Comparison of ENCODE assay signal across 14 cellular contexts in genomic region chr2:47501374-47502200, GRCh38.
A peak's percentile ranks its signal among the peaks of the same experiment; 100 is the strongest.
DNase-seq lines count a peak whose midpoint lies in the region; ATAC-seq lines count a peak whose summit lies in the region.
"Had no signal": no experiment of that assay in that cellular context is flagged by ENCODE, and none has a peak within 500 bp of the region (broad histone marks: within the 10 kb centered on the region; RNA-seq: fewer than 3 reads in every experiment).

No MANE protein-coding gene starts in this region.

- H3K9me3 Mint-ChIP-seq in activated T-helper 1 cell treated with anti-CD3 and anti-CD28 coated beads, Interleukin-12 subunit alpha, Interleukin-12 subunit beta, Interleukin-2, Interleukin-4 antibody, amounts not matched to agents 30 ng/mL and 10 ng/mL and 1 ng/mL, durations not matched to agents 14 hours and 24 hours and 36 hours: peaks cover 39% of the 10 kb centered on the region

- DNase-seq in Daoy (ENCODE audit: low read depth) (peak; percentile 48), kidney tubule cell (ENCODE audit: low spot score) (peak; percentile 72), substantia nigra (lab: John Stamatoyannopoulos, UW) (no peak), NCI-H446 treated with DMSO at 0.1 percent for 48 hours (lab: John Stamatoyannopoulos, UW) (no peak)
- no peak for DNase-seq in activated T-helper 1 cell treated with anti-CD3 and anti-CD28 coated beads, Interleukin-12 subunit alpha, Interleukin-12 subunit beta, Interleukin-2, Interleukin-4 antibody, amounts not matched to agents 30 ng/mL and 10 ng/mL and 1 ng/mL, durations not matched to agents 14 hours and 24 hours and 36 hours (ENCODE audit: low spot score)
- DNase-seq in stimulated activated CD4-positive, alpha-beta T cell treated with anti-CD3 and anti-CD28 coated beads, Interleukin-2, amount 100 ng/mL, for 48 hours: no peak
- DNase-seq: activated gamma-delta T cell treated with Interleukin-2 at 50 U/mL for 16 hours, NCI-H1417, right cardiac atrium, upper lobe of right lung had no signal

- H3K4me3 Mint-ChIP-seq in activated T-helper 1 cell treated with anti-CD3 and anti-CD28 coated beads, Interleukin-12 subunit alpha, Interleukin-12 subunit beta, Interleukin-2, Interleukin-4 antibody, amounts not matched to agents 30 ng/mL and 10 ng/mL and 1 ng/mL, durations not matched to agents 14 hours and 24 hours and 36 hours: peak overlapping the region; percentile 25
- H3K4me3 Mint-ChIP-seq: mesothelial cell of epicardium had no signal

- intact Hi-C loops in activated T-helper 1 cell treated with anti-CD3 and anti-CD28 coated beads, Interleukin-12 subunit alpha, Interleukin-12 subunit beta, Interleukin-2, Interleukin-4 antibody, amounts not matched to agents 30 ng/mL and 10 ng/mL and 1 ng/mL, durations not matched to agents 14 hours and 24 hours and 36 hours (cut with micrococcal nuclease): loop anchor here (1.0 kb wide), 1 partner anchor 20 kb away; no protein-coding TSS in a partner anchor

- ATAC-seq in HG02763 (IDR thresholded peaks at IDR 0.05; ENCODE audit: unreplicated experiment): no peak
- ATAC-seq: right cardiac atrium, upper lobe of right lung had no signal

- H3K4me1 Mint-ChIP-seq in activated T-helper 1 cell treated with anti-CD3 and anti-CD28 coated beads, Interleukin-12 subunit alpha, Interleukin-12 subunit beta, Interleukin-2, Interleukin-4 antibody, amounts not matched to agents 30 ng/mL and 10 ng/mL and 1 ng/mL, durations not matched to agents 14 hours and 24 hours and 36 hours (ENCODE audit: low read depth): peaks cover 18% of the 10 kb centered on the region
- H3K4me1 Mint-ChIP-seq: mesothelial cell of epicardium had no signal

- H3K9me3 ChIP-seq in KOPT-K1 (ENCODE audit: insufficient read depth, low read length, poor library complexity, severe bottlenecking): peaks cover 42% of the 10 kb centered on the region
- H3K9me3 ChIP-seq: upper lobe of right lung had no signal

- no peaks in the 10 kb centered on the region; the same call in 1 of the 2 replicates for H3K36me3 ChIP-seq in KOPT-K1 (ENCODE audit: insufficient read depth, low read length)
- H3K36me3 ChIP-seq: upper lobe of right lung had no signal

- H3K27ac Mint-ChIP-seq in activated T-helper 1 cell treated with anti-CD3 and anti-CD28 coated beads, Interleukin-12 subunit alpha, Interleukin-12 subunit beta, Interleukin-2, Interleukin-4 antibody, amounts not matched to agents 30 ng/mL and 10 ng/mL and 1 ng/mL, durations not matched to agents 14 hours and 24 hours and 36 hours: peak overlapping the region; percentile 81
- H3K27ac Mint-ChIP-seq: mesothelial cell of epicardium had no signal

- H3K27me3 Mint-ChIP-seq in activated T-helper 1 cell treated with anti-CD3 and anti-CD28 coated beads, Interleukin-12 subunit alpha, Interleukin-12 subunit beta, Interleukin-2, Interleukin-4 antibody, amounts not matched to agents 30 ng/mL and 10 ng/mL and 1 ng/mL, durations not matched to agents 14 hours and 24 hours and 36 hours (ENCODE audit: insufficient read depth): no peaks in the 10 kb centered on the region

- H3K27ac ChIP-seq in KOPT-K1 (ENCODE audit: low read depth, low read length, poor library complexity, severe bottlenecking) (peak overlapping the region; percentile 34), substantia nigra (ENCODE audit: low read depth, low read length, poor library complexity, severe bottlenecking) (no peak overlapping the region)
- H3K27ac ChIP-seq: upper lobe of right lung, VCaP had no signal

- peaks cover 11% of the 10 kb centered on the region for H3K36me3 Mint-ChIP-seq in activated T-helper 1 cell treated with anti-CD3 and anti-CD28 coated beads, Interleukin-12 subunit alpha, Interleukin-12 subunit beta, Interleukin-2, Interleukin-4 antibody, amounts not matched to agents 30 ng/mL and 10 ng/mL and 1 ng/mL, durations not matched to agents 14 hours and 24 hours and 36 hours (ENCODE audit: low read depth)

Comparison
In these comparisons a context has a peak if more than half of its experiments do, and no peak if none do; other contexts are left out.
1. DNase-seq: peak in Daoy (single experiment) and kidney tubule cell (single experiment); none in activated T-helper 1 cell treated with anti-CD3 and anti-CD28 coated beads, Interleukin-12 subunit alpha, Interleukin-12 subunit beta, Interleukin-2, Interleukin-4 antibody, amounts not matched to agents 30 ng/mL and 10 ng/mL and 1 ng/mL, durations not matched to agents 14 hours and 24 hours and 36 hours (single experiment), substantia nigra (0 of 49), NCI-H446 treated with DMSO at 0.1 percent for 48 hours (single experiment) and stimulated activated CD4-positive, alpha-beta T cell treated with anti-CD3 and anti-CD28 coated beads, Interleukin-2, amount 100 ng/mL, for 48 hours (0 of 2).